Comparison of ENCODE assay signal across 11 cellular contexts in the genomic region with DNA sequence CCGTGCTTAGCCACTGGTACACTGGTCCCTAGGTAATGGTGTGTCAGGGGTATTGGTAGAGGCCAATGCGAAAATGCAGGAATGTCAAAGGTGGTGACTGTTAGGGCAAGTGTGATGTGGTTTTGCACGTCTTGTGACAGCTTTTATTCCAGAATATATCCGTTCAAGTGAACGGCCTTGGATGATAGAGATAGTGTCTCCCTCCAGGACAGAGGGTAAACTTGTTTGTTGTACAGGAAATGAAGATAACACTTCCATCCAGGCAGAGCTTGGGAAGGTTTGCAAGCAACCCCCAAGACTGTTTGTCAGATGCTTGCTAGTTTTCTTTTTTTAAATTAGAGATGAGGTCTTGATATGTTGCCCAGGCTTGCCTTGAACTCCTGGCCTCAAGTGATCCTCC.
"Had no signal": no experiment of that assay in that cellular context is flagged by ENCODE, and none has a peak within 500 bp of the region (broad histone marks: within the 10 kb centered on the region; RNA-seq: fewer than 3 reads in every experiment).

No MANE protein-coding gene starts in this region.

- H3K9ac ChIP-seq: GM23248 had no signal

- H2AFZ ChIP-seq: GM23248, GM23338 had no signal

- H3K4me3 Mint-ChIP-seq: GM23338, H9, HFFc6 had no signal

- H3K9me3 Mint-ChIP-seq: GM23338, H9, HFFc6 had no signal

- H3K27ac Mint-ChIP-seq: GM23338, H9, HFFc6 had no signal

- ATAC-seq: GM23338, HCT116 had no signal

- H3K4me2 ChIP-seq: GM23338 had no signal

- H3K27ac ChIP-seq: GM23248 had no signal

- H3K36me3 ChIP-seq: HAP-1 had no signal

- DNase-seq: GM23248, GOT3, H7, H9, HCEC 1CT, HFFc6 had no signal

- H3K4me3 ChIP-seq: GM23248, GM23338, HAP-1 had no signal

- FAIRE-seq: H1, H54 had no signal
